ENCODE assay signal across 10 cellular contexts in genomic region chr15:74128785-74129350, GRCh38. TPM values are rescaled to one million over a fixed set of nuclear protein-coding genes. Genes with fewer than 3 reads are reported as not detected.
DNase-seq lines count a peak whose midpoint lies in the region; ATAC-seq and TF ChIP-seq lines count a peak whose summit lies in the region.
"Had no signal": no experiment of that assay in that cellular context is flagged by ENCODE, and none has a peak within 500 bp of the region (broad histone marks: within the 10 kb centered on the region; RNA-seq: fewer than 3 reads in every experiment).

No MANE protein-coding gene starts in this region.

- no peaks in the 10 kb centered on the region for H3K9me2 ChIP-seq in SK-N-SH

- no peaks in the 10 kb centered on the region for H3K36me3 ChIP-seq in SK-N-SH (replicated peaks in 1 of 2; ENCODE audit: control insufficient read depth in 1 of 2, insufficient read depth in 2 of 2, low read length in 1 of 2)
- H3K36me3 ChIP-seq in spleen = no peaks in the 10 kb centered on the region

- no peak for TF ChIP-seq EP300 in SK-N-SH (IDR thresholded peaks at IDR 0.05; ENCODE audit: borderline replicate concordance in 1 of 2, low read depth in 1 of 2, low read length in 1 of 2)

- H3K9me3 ChIP-seq in SK-N-SH (no peaks in the 10 kb centered on the region), spleen (peaks cover 0 to 12% (median 0%) of the 10 kb centered on the region in 8 donors)

- H3K27ac ChIP-seq in SK-N-SH (ENCODE audit: low read depth in 2 of 2, low read length in 1 of 2) (peak overlapping the region in 1 of 2 experiments; percentile 9; a peak in 2 of 4 replicates), spleen (no peak overlapping the region)

- no peaks in the 10 kb centered on the region for H3F3A ChIP-seq in SK-N-SH (replicated peaks; ENCODE audit: insufficient read depth)

- H2AFZ ChIP-seq in SK-N-SH (ENCODE audit: low read depth) = no peak overlapping the region

- intact Hi-C loops in spleen (cut with DNase I; ENCODE audit: low total_unique reads) = loop anchor here (5.0 to 10.0 kb wide), 3 partner anchors 154 to 193 kb away; no protein-coding TSS in a partner anchor

- TF ChIP-seq CTCF in SK-N-SH (IDR thresholded peaks at IDR 0.05) = no peak
- no peak for TF ChIP-seq CTCF in spleen (IDR thresholded peaks at IDR 0.05 in 8 of 11, conservative IDR thresholded peaks at IDR 0.05 in 3 of 11)

- H4K20me1 ChIP-seq in SK-N-SH (ENCODE audit: insufficient read depth) = no peaks in the 10 kb centered on the region

- no peaks in the 10 kb centered on the region for H3K79me2 ChIP-seq in SK-N-SH (ENCODE audit: insufficient read depth)

- peaks cover 0 to 31% of the 10 kb centered on the region in 2 experiments; a peak in 1 of 4 replicates for H3K4me1 ChIP-seq in SK-N-SH (ENCODE audit: control insufficient read depth in 1 of 2, insufficient read depth in 2 of 2, low read depth in 1 of 2, low read length in 1 of 2)
- H3K4me1 ChIP-seq in spleen = peaks cover 19 to 74% (median 43%) of the 10 kb centered on the region in 6 donors

- CTCF ChIA-PET in SK-N-SH (lab: Yijun Ruan, JAX) = interaction anchor here (0.7 to 6.5 kb wide), 34 partner anchors 10 to 310 kb away, joined by 3 to 110 read pairs (median 6); partner anchors contain the start of genes ISLR and STRA6

- WGBS in SK-N-SH (ENCODE audit: low lambda C conversion rate) = 50% methylated on average over 13 of the region's 33 CpGs
- 12 to 22% (median 16%) methylated on average over 33 of the region's 33 CpGs for WGBS in spleen, 5 donors

- H3K4me3 ChIP-seq in SK-N-SH (ENCODE audit: low read depth in 2 of 2, low read length in 1 of 2) (no peak overlapping the region), spleen (peak overlapping the region in 1 of 8 donors; percentile 65)

- peaks cover 32% of the 10 kb centered on the region for H3K27me3 ChIP-seq in SK-N-SH (ENCODE audit: insufficient read depth)
- peaks cover 3 to 92% (median 67%) of the 10 kb centered on the region in 7 donors for H3K27me3 ChIP-seq in spleen (replicated peaks in 1 of 7)

- TF ChIP-seq RAD21 in SK-N-SH (IDR thresholded peaks at IDR 0.05; ENCODE audit: low read length) = no peak

- H3K4me2 ChIP-seq in SK-N-SH = 0 out of 2 replicates have a peak overlapping the region, but pooled peaks have one; percentile 71

- TF ChIP-seq POLR2A in spleen (IDR thresholded peaks at IDR 0.05) = no peak

- no peak overlapping the region for H3K9ac ChIP-seq in SK-N-SH

- ATAC-seq in SK-N-SH treated with all-trans-retinoic acid at 6 μM for 48 hours = no peak
- ATAC-seq in GM21576 (IDR thresholded peaks at IDR 0.05; ENCODE audit: unreplicated experiment) = no peak

- DNase-seq in SK-N-SH (peak; percentile 59), NCI-H524 (lab: John Stamatoyannopoulos, UW) (peak; percentile 18 to 69), germinal center (ENCODE audit: low spot score) (peak; percentile 2), spleen (peak; percentile 59), putamen (ENCODE audit: low spot score) (no peak), NAMALWA (ENCODE audit: low spot score) (no peak)
- DNase-seq: NCI-H446, trophoblast cell had no signal

- POLR2A ChIA-PET in SK-N-SH (lab: Yijun Ruan, JAX) = interaction anchor here (0.9 to 3.4 kb wide), 6 partner anchors 74 to 194 kb away, joined by 3 to 17 read pairs (median 6); partner anchors contain the start of gene STRA6

TF ChIP-seq in SK-N-SH, 30 proteins besides CTCF, POLR2A, EP300 and RAD21:
- no peak for TF ChIP-seq RXRA (IDR thresholded peaks at IDR 0.05; ENCODE audit: borderline replicate concordance, low read depth)
- no peak for TF ChIP-seq ZBTB33 (IDR thresholded peaks at IDR 0.05; ENCODE audit: borderline replicate concordance, low read depth)
- TF ChIP-seq YY1 (IDR thresholded peaks at IDR 0.05; ENCODE audit: low read depth) = no peak
- no peak for TF ChIP-seq TEAD4 (IDR thresholded peaks at IDR 0.05; ENCODE audit: borderline replicate concordance, insufficient read depth)
- TF ChIP-seq EZH2phosphoT487 (IDR thresholded peaks at IDR 0.05; ENCODE audit: borderline replicate concordance, low read depth) = no peak

TF ChIP-seq in SK-N-SH treated with all-trans-retinoic acid at 6 μM for 48 hours, 23 proteins besides CTCF, POLR2A, EP300 and RAD21:
- TF ChIP-seq ZNF565 (CRISPR knock-in tag; conservative IDR thresholded peaks at IDR 0.05; ENCODE audit: low read depth) = no peak
- no peak for TF ChIP-seq GLIS3 (CRISPR knock-in tag; IDR thresholded peaks at IDR 0.05)
- TF ChIP-seq CSDC2 (CRISPR knock-in tag; IDR thresholded peaks at IDR 0.05) = no peak
- TF ChIP-seq ZNF70 (CRISPR knock-in tag; IDR thresholded peaks at IDR 0.05) = no peak
- no peak for TF ChIP-seq ZFP3 (CRISPR knock-in tag; IDR thresholded peaks at IDR 0.05)
- no peak for TF ChIP-seq POU6F1 (CRISPR knock-in tag; IDR thresholded peaks at IDR 0.05; ENCODE audit: borderline replicate concordance, low read depth)
- no peak for TF ChIP-seq ARNTL (CRISPR knock-in tag; IDR thresholded peaks at IDR 0.05; ENCODE audit: borderline replicate concordance, low read depth)

RNA-seq across cellular contexts. Expression of gene ISLR2, which starts 1.5 kb away (rescaled TPM):
- polyA plus RNA-seq in SK-N-SH (2012; rRNA removed) (0.56 and 0.58 TPM in 2 replicates), spleen (1 to 10 TPM in 1 of 3 donors, under 1 TPM in 2; 0.20 to 1.3 (median 0.27) TPM)
- polyA plus RNA-seq in SK-N-SH (2012; cell fraction: cytosol; rRNA removed) = 0.46 and 0.64 TPM in 2 replicates
- polyA plus RNA-seq in SK-N-SH (2012; cell fraction: nucleus; rRNA removed) = 0.45 and 1.1 TPM in 2 replicates
- total RNA-seq in spleen = 1 to 10 TPM in 5 of 7 donors, under 1 TPM in 2; 0.51 to 3.0 (median 1.7) TPM

RNA-seq across cellular contexts. Expression of gene ISLR, which starts 44.6 kb away (rescaled TPM):
- polyA plus RNA-seq in SK-N-SH (2012; rRNA removed) (3.4 and 7.3 TPM in 2 replicates), spleen (10 to 100 TPM; 14.4 to 24.2 (median 21.4) TPM)
- 1.9 and 3.0 TPM in 2 replicates for polyA plus RNA-seq in SK-N-SH (2012; cell fraction: cytosol; rRNA removed)
- 1.7 and 1.9 TPM in 2 replicates for polyA plus RNA-seq in SK-N-SH (2012; cell fraction: nucleus; rRNA removed)
- 10 to 100 TPM; 13.4 to 69.4 (median 34.2) TPM for total RNA-seq in spleen

RNA-seq across cellular contexts. Expression of gene GOLGA6A, which starts 46.5 kb away (rescaled TPM):
- polyA plus RNA-seq in SK-N-SH (2012; rRNA removed) (not detected in 2 replicates), spleen (under 1 TPM in 1 of 3 donors, not detected in 2; 0.03 TPM)
- not detected in 2 replicates for polyA plus RNA-seq in SK-N-SH (2012; cell fraction: cytosol; rRNA removed)
- polyA plus RNA-seq in SK-N-SH (2012; cell fraction: nucleus; rRNA removed) = 0.02 TPM in 2 replicates
- total RNA-seq in spleen = under 1 TPM in 2 of 7 donors, not detected in 5; 0.35 to 0.61 TPM

Comparison
In these comparisons a context has a peak if more than half of its experiments do, and no peak if none do; other contexts are left out.
1. DNase-seq: peak in SK-N-SH (single experiment), NCI-H524 (2 of 2), germinal center (single experiment) and spleen (single experiment); none in putamen (single experiment) and NAMALWA (single experiment).